Comparison of ENCODE assay signal across 8 cellular contexts in the genomic region with DNA sequence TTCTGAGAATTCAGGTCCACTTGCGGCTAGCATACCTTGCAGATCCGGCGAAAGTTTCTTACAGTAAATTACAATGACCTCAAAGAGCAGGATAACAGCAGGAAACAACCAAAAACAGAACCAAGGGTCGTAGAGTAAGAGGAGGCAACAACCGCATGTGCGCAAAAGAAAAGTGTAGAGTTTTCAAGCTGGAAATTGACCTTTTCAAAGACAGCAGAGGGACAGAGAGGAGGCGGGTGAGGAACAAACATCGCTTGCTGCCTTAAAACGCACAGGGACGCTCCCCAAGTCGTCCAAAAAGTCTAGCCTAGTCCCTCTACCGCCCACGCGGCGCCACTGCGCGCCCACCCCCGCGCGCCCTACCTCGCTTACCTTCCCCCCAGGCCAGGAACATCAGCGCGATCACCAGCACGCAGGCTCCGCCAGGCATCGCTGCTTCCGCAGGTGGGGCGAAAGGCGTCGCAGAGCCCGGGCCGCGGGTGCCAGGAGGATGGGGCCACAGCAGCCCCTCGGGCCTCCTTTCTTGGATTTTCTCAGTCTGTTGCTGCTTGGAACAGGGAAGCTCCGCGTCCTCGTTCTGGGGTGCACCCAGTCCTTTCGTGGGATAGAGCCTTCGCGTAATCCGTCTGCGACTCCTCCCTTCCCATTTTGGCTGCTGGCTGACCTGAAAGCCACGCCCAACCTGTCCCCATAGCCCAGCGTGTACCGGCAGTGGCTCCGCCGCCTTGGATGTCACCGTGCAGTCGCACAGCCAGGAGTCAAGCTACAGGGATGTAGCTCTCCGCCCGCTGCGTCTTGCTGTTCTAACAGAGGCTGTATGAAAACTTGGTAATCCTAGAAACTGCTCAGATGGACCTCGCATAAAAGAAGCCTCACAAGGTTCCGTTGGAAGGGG. TPM values are rescaled to one million over a fixed set of nuclear protein-coding genes. Genes with fewer than 3 reads are reported as not detected.
DNase-seq lines count a peak whose midpoint lies in the region; ATAC-seq and TF ChIP-seq lines count a peak whose summit lies in the region.

Gene VWDE, minus strand, starts transcription at position 579 of the 895 bp plus-strand sequence. Its CDS starts 149 bp downstream, at position 430.

- H3K4me3 Mint-ChIP-seq in activated CD4-positive, alpha-beta memory T cell treated with anti-CD3 and anti-CD28 coated beads for 36 hours: peak within 1 kb of the TSS; percentile 81
- peak within 1 kb of the TSS; percentile 82 for H3K4me3 Mint-ChIP-seq in endodermal cell
- peak within 1 kb of the TSS; percentile 67 for H3K4me3 Mint-ChIP-seq in natural killer cell

- WGBS in endodermal cell (ENCODE audit: insufficient coverage in 1 of 2, insufficient read length in 1 of 2), 2 experiments: 1 to 2% methylated on average over 35 to 54 of the region's 54 CpGs

- H3K9ac ChIP-seq in endodermal cell (ENCODE audit: extremely low read depth, low read length, poor library complexity, severe bottlenecking): peak within 1 kb of the TSS; percentile 32
- H3K9ac ChIP-seq in stomach smooth muscle (ENCODE audit: low read length in 2 of 2): no peak within 1 kb of the TSS

- H3K9me3 Mint-ChIP-seq in activated CD4-positive, alpha-beta memory T cell treated with anti-CD3 and anti-CD28 coated beads for 36 hours: peaks cover 2% of the 10 kb centered on the region
- peaks cover 5% of the 10 kb centered on the region for H3K9me3 Mint-ChIP-seq in endodermal cell
- H3K9me3 Mint-ChIP-seq in natural killer cell: peaks cover 4 to 8% of the 10 kb centered on the region in 2 donors

- H3K4me1 Mint-ChIP-seq in activated CD4-positive, alpha-beta memory T cell treated with anti-CD3 and anti-CD28 coated beads for 36 hours (ENCODE audit: low read depth): peaks cover 19% of the 10 kb centered on the region
- peaks cover 12% of the 10 kb centered on the region for H3K4me1 Mint-ChIP-seq in endodermal cell
- H3K4me1 Mint-ChIP-seq in natural killer cell: peaks cover 6 to 8% of the 10 kb centered on the region in 2 donors

- CTCF ChIA-PET in activated CD4-positive, alpha-beta memory T cell treated with anti-CD3 and anti-CD28 coated beads for 36 hours (lab: Charles Lee): interaction anchor here (0.7 to 1.5 kb wide), 3 partner anchors 10 to 87 kb away, joined by 3 read pairs; no protein-coding TSS in a partner anchor

- H3K4me3 ChIP-seq in endodermal cell (ENCODE audit: low read length): peak within 1 kb of the TSS; percentile 92
- H3K4me3 ChIP-seq in stomach smooth muscle (ENCODE audit: low read length in 2 of 2): peak within 1 kb of the TSS; percentile 40 to 64

- H3K9me3 ChIP-seq in endodermal cell (ENCODE audit: control insufficient read depth, low read length) (no peaks in the 10 kb centered on the region), stomach smooth muscle (ENCODE audit: control insufficient read depth in 2 of 2, low read length in 2 of 2) (no peaks in the 10 kb centered on the region)

- DNase-seq in ELF-1 (ENCODE audit: low read depth, low spot score): peak; percentile 90
- peak; percentile 41 to 63 for DNase-seq in NCI-H446 (lab: John Stamatoyannopoulos, UW)
- DNase-seq in activated CD4-positive, alpha-beta memory T cell treated with anti-CD3 and anti-CD28 coated beads for 36 hours: peak; percentile 82
- peak; percentile 94 for DNase-seq in endodermal cell
- peak; percentile 15 for DNase-seq in natural killer cell

- H3K27ac ChIP-seq in endodermal cell (ENCODE audit: low read depth, low read length) (no peak within 1 kb of the TSS), stomach smooth muscle (ENCODE audit: low read length) (no peak within 1 kb of the TSS)

- POLR2A ChIA-PET in activated CD4-positive, alpha-beta memory T cell treated with anti-CD3 and anti-CD28 coated beads for 36 hours (lab: Charles Lee): no interaction called here

- peak; percentile 42 for TF ChIP-seq CTCF in endodermal cell (conservative IDR thresholded peaks at IDR 0.05)
- no peak for TF ChIP-seq CTCF in natural killer cell (IDR thresholded peaks at IDR 0.05)

- H3K27me3 ChIP-seq in endodermal cell (ENCODE audit: control insufficient read depth, insufficient read depth, low read length, poor library complexity, severe bottlenecking) (peaks cover 23% of the 10 kb centered on the region), stomach smooth muscle (ENCODE audit: control insufficient read depth in 1 of 2, insufficient read depth in 2 of 2, low read length in 2 of 2) (peaks cover 0 to 4% of the 10 kb centered on the region in 2 donors)

- no peaks in the 10 kb centered on the region for H3K4me1 ChIP-seq in endodermal cell (ENCODE audit: control insufficient read depth, insufficient read depth, low read length)
- peaks cover 5% of the 10 kb centered on the region for H3K4me1 ChIP-seq in stomach smooth muscle (ENCODE audit: control insufficient read depth, insufficient read depth, low read length)

- peak; percentile 64 for ATAC-seq in HG02884 (IDR thresholded peaks at IDR 0.05; ENCODE audit: unreplicated experiment)
- peak; percentile 32 to 48 (median 36) for ATAC-seq in natural killer cell
- ATAC-seq in HG03521 (IDR thresholded peaks at IDR 0.05; ENCODE audit: unreplicated experiment): no peak

- no peaks in the 10 kb centered on the region for H3K36me3 ChIP-seq in endodermal cell (ENCODE audit: control insufficient read depth, insufficient read depth, low read length)
- H3K36me3 ChIP-seq in stomach smooth muscle (ENCODE audit: control insufficient read depth in 2 of 2, insufficient read depth in 2 of 2, low read length in 2 of 2): no peaks in the 10 kb centered on the region

- peaks cover 2% of the 10 kb centered on the region for H3K36me3 Mint-ChIP-seq in activated CD4-positive, alpha-beta memory T cell treated with anti-CD3 and anti-CD28 coated beads for 36 hours
- H3K36me3 Mint-ChIP-seq in endodermal cell (ENCODE audit: low read depth) (peaks cover 2% of the 10 kb centered on the region), natural killer cell (no peaks in the 10 kb centered on the region)

- H3K27ac Mint-ChIP-seq in activated CD4-positive, alpha-beta memory T cell treated with anti-CD3 and anti-CD28 coated beads for 36 hours: peak within 1 kb of the TSS; percentile 80
- H3K27ac Mint-ChIP-seq in endodermal cell (peak within 1 kb of the TSS; percentile 78), natural killer cell (no peak within 1 kb of the TSS)

- intact Hi-C loops in activated CD4-positive, alpha-beta memory T cell treated with anti-CD3 and anti-CD28 coated beads for 36 hours (cut with micrococcal nuclease): loop anchor here (1.0 to 5.0 kb wide), 2 partner anchors 79 to 192 kb away; partner anchors contain the start of gene TMEM106B
- intact Hi-C loops in natural killer cell (cut with micrococcal nuclease): no loop called here

- peaks cover 4% of the 10 kb centered on the region for H3K27me3 Mint-ChIP-seq in activated CD4-positive, alpha-beta memory T cell treated with anti-CD3 and anti-CD28 coated beads for 36 hours
- peaks cover 21% of the 10 kb centered on the region for H3K27me3 Mint-ChIP-seq in endodermal cell (ENCODE audit: insufficient read depth)
- peaks cover 18 to 42% of the 10 kb centered on the region in 2 donors for H3K27me3 Mint-ChIP-seq in natural killer cell (ENCODE audit: low read depth in 2 of 2)

RNA-seq across cellular contexts. Expression of gene VWDE, which starts in this region (rescaled TPM):
- 1 to 10 TPM; 2.3 to 3.2 TPM for total RNA-seq in activated CD4-positive, alpha-beta memory T cell treated with anti-CD3 and anti-CD28 coated beads for 36 hours
- total RNA-seq in endodermal cell (10 to 100 TPM; 11.8 to 12.1 TPM), natural killer cell (under 1 TPM in 1 of 3 donors, not detected in 2; 0.09 TPM)
- polyA plus RNA-seq in endodermal cell (2013, experiment 1 of 2): 0.82 TPM
- 0.46 TPM for polyA plus RNA-seq in endodermal cell (2013, experiment 2 of 2)

Comparison
In these comparisons a context has a peak if more than half of its experiments do, and no peak if none do; other contexts are left out.
1. Peak in DNase-seq and ATAC-seq in natural killer cell; RNA of the gene not detected or under 1 TPM.
2. DNase-seq: peak in every context shown above with its lines; median percentile 94 in endodermal cell; 90 in ELF-1; 82 in activated CD4-positive, alpha-beta memory T cell treated with anti-CD3 and anti-CD28 coated beads for 36 hours; 52 in NCI-H446; 15 in natural killer cell.
3. H3K27ac Mint-ChIP-seq: peak in activated CD4-positive, alpha-beta memory T cell treated with anti-CD3 and anti-CD28 coated beads for 36 hours (single experiment) and endodermal cell (single experiment); none in natural killer cell (0 of 2).
4. Peak in every context shown above with its lines, with median percentiles within 50 percentile points of each other: H3K4me3 Mint-ChIP-seq.